In the genomic region with DNA sequence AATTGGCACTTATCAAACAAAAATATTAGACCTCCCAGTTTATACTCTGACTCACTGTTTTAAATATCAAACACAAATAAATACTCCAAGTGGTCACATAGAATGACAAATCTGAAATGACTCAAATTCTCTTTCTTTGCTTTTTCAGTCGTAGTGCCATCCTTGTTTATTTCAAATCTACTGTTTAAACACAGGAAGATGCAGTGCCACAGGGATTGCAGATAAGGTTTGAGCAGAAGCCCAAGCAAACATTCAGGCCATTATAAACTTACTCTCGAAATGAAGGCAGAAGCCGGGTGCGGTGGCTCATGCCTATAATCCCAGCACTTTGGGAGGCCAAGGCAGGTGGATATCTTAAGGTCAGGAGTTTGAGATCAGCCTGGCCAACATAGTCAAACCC, we compare ENCODE assay signal across 26 cellular contexts.
"Had no signal": no experiment of that assay in that cellular context is flagged by ENCODE, and none has a peak within 500 bp of the region (broad histone marks: within the 10 kb centered on the region; RNA-seq: fewer than 3 reads in every experiment).

No MANE protein-coding gene starts in this region.

- H3K9me3 ChIP-seq: breast epithelium, MG63, Peyer's patch had no signal

- H3K4me1 ChIP-seq: breast epithelium, Peyer's patch had no signal

- H3K36me3 ChIP-seq: breast epithelium, MG63, Peyer's patch had no signal

- H3K4me3 ChIP-seq: breast epithelium, MG63, Peyer's patch had no signal

- DNase-seq: activated CD4-positive, alpha-beta T cell treated with anti-CD3 and anti-CD28 coated beads for 1 hour; activated CD4-positive, alpha-beta T cell treated with anti-CD3 and anti-CD28 coated beads, Interleukin-2, amount 50 U/mL, for 48 hours; activated CD8-positive, alpha-beta memory T cell treated with anti-CD3 and anti-CD28 coated beads, Interleukin-2, amount 10 ng/mL, durations not matched to agents 7 days and 5 days; activated effector memory CD4-positive, alpha-beta T cell treated with Interleukin-2 at 50 U/mL for 16 hours; activated naive CD4-positive, alpha-beta T cell; activated T-cell treated with anti-CD3 and anti-CD28 coated beads, Interleukin-2, amount 50 U/mL, for 24 hours; aorta; caudate nucleus; KBM-7; MG63; NCI-H1092 treated with DMSO at 0.1 percent for 48 hours; NCI-H1417 treated with DMSO at 0.1 percent for 48 hours; NCI-H187; NCI-H2107; NCI-H2171 treated with DMSO at 0.1 percent for 48 hours; NCI-H226; NCI-H526; NCI-H774; NK-92 treated with Interleukin-12 subunit alpha and Interleukin-12 subunit beta, amount 100 ng/mL, for 24 hours; Peyer's patch; Right ventricle myocardium superior; T-cell; T-helper 2 cell had no signal

- H3K27me3 ChIP-seq: breast epithelium, MG63, Peyer's patch had no signal

- H3K27ac ChIP-seq: breast epithelium, Peyer's patch, RWPE1 had no signal

- ATAC-seq: activated CD8-positive, alpha-beta memory T cell treated with anti-CD3 and anti-CD28 coated beads, Interleukin-2, amount 10 ng/mL, durations not matched to agents 7 days and 5 days; T-cell; WTC11 had no signal
